In genomic region chr2:73283545-73284295, GRCh38 we compare ENCODE assay signal across 8 cellular contexts. TPM values are rescaled to one million over a fixed set of nuclear protein-coding genes. Genes with fewer than 3 reads are reported as not detected.
DNase-seq lines count a peak whose midpoint lies in the region; ATAC-seq, FAIRE-seq and TF ChIP-seq lines count a peak whose summit lies in the region.

No MANE protein-coding gene starts in this region.

- H3K27me3 ChIP-seq in NT2/D1 (ENCODE audit: insufficient read depth, insufficient read length) (peaks cover 50% of the 10 kb centered on the region), brain microvascular endothelial cell (replicated peaks) (peaks cover 4% of the 10 kb centered on the region), HepG2 (ENCODE audit: control insufficient read depth in 1 of 2, insufficient read depth in 2 of 2, low read length in 2 of 2) (no peaks in the 10 kb centered on the region; a peak in 1 of 5 replicates)

- no peak overlapping the region for H3K27ac ChIP-seq in brain microvascular endothelial cell
- peak overlapping the region; percentile 50 for H3K27ac ChIP-seq in HepG2 (ENCODE audit: extremely low read length, insufficient read depth, low read length)
- peak overlapping the region; percentile 58 for H3K27ac ChIP-seq in temporal lobe (ENCODE audit: low read depth, low read length)

- TF ChIP-seq RAD21 in HepG2 (CRISPR knock-in tag; IDR thresholded peaks at IDR 0.05) = no peak

- peak overlapping the region; percentile 57 for H3K4me3 ChIP-seq in NT2/D1 (ENCODE audit: insufficient read length, low read depth)
- H3K4me3 ChIP-seq in brain microvascular endothelial cell (ENCODE audit: low read depth, low read length) = peak overlapping the region; percentile 62
- H3K4me3 ChIP-seq in HepG2 (replicated peaks in 1 of 3; ENCODE audit: insufficient read depth in 1 of 3, low read depth in 2 of 3, low read length in 3 of 3) = peak overlapping the region; percentile 61 to 87 (median 85)

- POLR2A ChIA-PET in HepG2 (lab: Yijun Ruan, JAX) = interaction anchor here (0.7 to 1.2 kb wide), 3 partner anchors 21 to 71 kb away, joined by 3 to 5 read pairs (median 4); partner anchors contain the start of gene CCT7

- H3K4me1 ChIP-seq in NT2/D1 (ENCODE audit: insufficient read depth, insufficient read length) (peaks cover 5% of the 10 kb centered on the region), HepG2 (ENCODE audit: insufficient read depth, low read length) (peaks cover 25% of the 10 kb centered on the region)

- no peak overlapping the region for H2AFZ ChIP-seq in HepG2 (ENCODE audit: low read length)

- H4K20me1 ChIP-seq in HepG2 (ENCODE audit: insufficient read depth, low read length) = no peaks in the 10 kb centered on the region

- ATAC-seq in HG02610 (IDR thresholded peaks at IDR 0.05; ENCODE audit: unreplicated experiment) (peak; percentile 13), HepG2 (peak; percentile 78)

- H3K9ac ChIP-seq in NT2/D1 (ENCODE audit: insufficient read length, low read depth) (peak overlapping the region; percentile 74), HepG2 (ENCODE audit: insufficient read depth, low read depth, low read length) (peak overlapping the region; percentile 74)

- H3K79me2 ChIP-seq in HepG2 (ENCODE audit: insufficient read depth, low read length) = peaks cover 8% of the 10 kb centered on the region

- peak; percentile 62 for FAIRE-seq in HepG2 (lab: Jason Lieb, UNC)

- TF ChIP-seq EP300 in HepG2 (IDR thresholded peaks at IDR 0.05; ENCODE audit: low read depth in 2 of 2, low read length in 2 of 2) = no peak
- TF ChIP-seq EP300 in HepG2 (CRISPR knock-in tag; IDR thresholded peaks at IDR 0.05; ENCODE audit: borderline replicate concordance) = no peak

- in situ Hi-C loops in brain microvascular endothelial cell (cut with HindIII; ENCODE audit: low pct_ligation_motif_present, low sequenced_read_pairs) (no loop called here), HepG2 (cut with HindIII; ENCODE audit: extremely low pct_ligation_motif_present, low pct_unique_long_range_greater_than_20kb) (no loop called here)

- BruUV-seq in HepG2 (replicated peaks; lab: Mats Ljungman, UMichigan) = no TSS peak

- peak in 1 of 2 experiments; percentile 40; a peak in 1 of 4 replicates for TF ChIP-seq POLR2A in HepG2 (IDR thresholded peaks at IDR 0.05; ENCODE audit: insufficient read depth in 1 of 2, low read depth in 2 of 2, low read length in 2 of 2)

- intact Hi-C loops in HepG2 (cut with micrococcal nuclease; ENCODE audit: unreplicated experiment) = loop anchor here (5.0 kb wide), 1 partner anchor 51 kb away; the partner anchor contains the start of genes CCT7 and PRADC1

- CTCF ChIA-PET in HepG2 (lab: Yijun Ruan, JAX; ENCODE audit: low intra/inter-chr PET ratio, low total read pairs) = no interaction called here

- no peaks in the 10 kb centered on the region for H3K9me3 ChIP-seq in NT2/D1 (ENCODE audit: insufficient read depth, low read length)
- H3K9me3 ChIP-seq in HepG2 (ENCODE audit: low read length) = no peaks in the 10 kb centered on the region

- WGBS in HepG2 (ENCODE audit: low lambda C conversion rate) = 0% methylated on average over 26 of the region's 43 CpGs

- H3K4me2 ChIP-seq in HepG2 (ENCODE audit: low read depth, low read length) = peak overlapping the region; percentile 98

- no peak for TF ChIP-seq CTCF in brain microvascular endothelial cell (IDR thresholded peaks at IDR 0.05; ENCODE audit: low read depth, low read length, missing control alignments)
- TF ChIP-seq CTCF in HepG2 (CRISPR knock-in tag; IDR thresholded peaks at IDR 0.05) = no peak; the same call in 1 of the 2 replicates

- DNase-seq in NCI-H526 (lab: John Stamatoyannopoulos, UW) (peak; percentile 38 to 72), NCI-H526 treated with DMSO at 0.1 percent for 48 hours (lab: John Stamatoyannopoulos, UW) (no peak), NT2/D1 (ENCODE audit: low read depth, low spot score) (no peak), brain microvascular endothelial cell (no peak), HepG2 (ENCODE audit: low spot score) (no peak), NCI-H1694 treated with DMSO at 0.1 percent for 48 hours (lab: John Stamatoyannopoulos, UW) (no peak)

- no peaks in the 10 kb centered on the region for H3K36me3 ChIP-seq in NT2/D1 (ENCODE audit: insufficient read depth, insufficient read length, low read length)
- no peaks in the 10 kb centered on the region for H3K36me3 ChIP-seq in brain microvascular endothelial cell (replicated peaks)
- H3K36me3 ChIP-seq in HepG2 (replicated peaks in 1 of 2; ENCODE audit: control insufficient read depth in 1 of 2, insufficient read depth in 2 of 2, low read length in 2 of 2) = no peaks in the 10 kb centered on the region

RNA-seq across cellular contexts. Expression of gene FBXO41, which starts 0.6 kb away (rescaled TPM):
- 3.0 and 4.2 TPM in 2 replicates for total RNA-seq in HepG2 (2016; rRNA removed; fragmentation: Illumina TruSeq; extraction: Trizol)
- 1.2 TPM in 2 replicates for total RNA-seq in HepG2 (2016; cell fraction: cytosol; rRNA removed; fragmentation: Illumina TruSeq; extraction: Trizol; ENCODE audit: low read depth)
- total RNA-seq in HepG2 (2016; cell fraction: insoluble cytoplasmic fraction; rRNA removed; fragmentation: Illumina TruSeq; extraction: Trizol) = 2.7 and 3.8 TPM in 2 replicates
- 2.4 and 2.5 TPM in 2 replicates for total RNA-seq in HepG2 (2016; cell fraction: membrane; rRNA removed; fragmentation: Illumina TruSeq; extraction: Trizol)
- total RNA-seq in HepG2 (2016; cell fraction: nucleus; rRNA removed; fragmentation: Illumina TruSeq; extraction: Trizol) = 6.0 and 6.4 TPM in 2 replicates
- polyA plus RNA-seq in HepG2 (2011; rRNA removed) = 10.3 and 11.1 TPM in 2 replicates
- 5.7 and 7.4 TPM in 2 replicates for polyA plus RNA-seq in HepG2 (2011; cell fraction: cytosol; rRNA removed)
- polyA plus RNA-seq in HepG2 (2011; cell fraction: nucleus; rRNA removed) = 32.6 and 44.1 TPM in 2 replicates
- 8.1 and 9.8 TPM in 2 replicates for polyA plus RNA-seq in HepG2 (2012)
- polyA plus RNA-seq in HepG2 (2016; cell fraction: cytosol; fragmentation: Illumina TruSeq; extraction: Trizol; ENCODE audit: low read depth) = 1.0 and 1.1 TPM in 2 replicates
- 3.1 and 4.1 TPM in 2 replicates for polyA plus RNA-seq in HepG2 (2016; cell fraction: insoluble cytoplasmic fraction; fragmentation: Illumina TruSeq; extraction: Trizol; ENCODE audit: low read depth)
- polyA plus RNA-seq in HepG2 (2016; cell fraction: membrane; fragmentation: Illumina TruSeq; extraction: Trizol; ENCODE audit: low read depth) = 1.6 and 2.0 TPM in 2 replicates
- polyA plus RNA-seq in HepG2 (2016; cell fraction: nucleus; fragmentation: Illumina TruSeq; extraction: Trizol; ENCODE audit: insufficient read depth, low read depth) = 20.4 and 21.9 TPM in 2 replicates
- polyA minus RNA-seq in HepG2 (2011; rRNA and poly(A)+ RNA removed; ENCODE audit: low replicate concordance) = 12.4 and 15.2 TPM in 2 replicates
- polyA minus RNA-seq in HepG2 (2011; cell fraction: cytosol; rRNA and poly(A)+ RNA removed) = 5.4 and 6.2 TPM in 2 replicates
- 14.7 and 16.5 TPM in 2 replicates for polyA minus RNA-seq in HepG2 (2011; cell fraction: nucleus; rRNA and poly(A)+ RNA removed)
- 30.0 TPM for total RNA-seq in temporal lobe

RNA-seq across cellular contexts. Expression of gene EGR4, which starts 9.6 kb away (rescaled TPM):
- total RNA-seq in HepG2 (2016; rRNA removed; fragmentation: Illumina TruSeq; extraction: Trizol) (not detected in 2 replicates), temporal lobe (not detected)
- total RNA-seq in HepG2 (2016; cell fraction: cytosol; rRNA removed; fragmentation: Illumina TruSeq; extraction: Trizol; ENCODE audit: low read depth) = not detected in 2 replicates
- total RNA-seq in HepG2 (2016; cell fraction: insoluble cytoplasmic fraction; rRNA removed; fragmentation: Illumina TruSeq; extraction: Trizol) = 0.06 TPM in 1 of 2 replicates, not detected in the other
- not detected in 2 replicates for total RNA-seq in HepG2 (2016; cell fraction: membrane; rRNA removed; fragmentation: Illumina TruSeq; extraction: Trizol)
- total RNA-seq in HepG2 (2016; cell fraction: nucleus; rRNA removed; fragmentation: Illumina TruSeq; extraction: Trizol) = not detected in 2 replicates
- polyA plus RNA-seq in HepG2 (2011; rRNA removed) = not detected in 2 replicates
- polyA plus RNA-seq in HepG2 (2011; cell fraction: cytosol; rRNA removed) = 0.03 TPM in 1 of 2 replicates, not detected in the other
- 0.07 TPM in 1 of 2 replicates, not detected in the other for polyA plus RNA-seq in HepG2 (2011; cell fraction: nucleus; rRNA removed)
- polyA plus RNA-seq in HepG2 (2012) = not detected in 2 replicates
- not detected in 2 replicates for polyA plus RNA-seq in HepG2 (2016; cell fraction: cytosol; fragmentation: Illumina TruSeq; extraction: Trizol; ENCODE audit: low read depth)
- polyA plus RNA-seq in HepG2 (2016; cell fraction: insoluble cytoplasmic fraction; fragmentation: Illumina TruSeq; extraction: Trizol; ENCODE audit: low read depth) = not detected in 2 replicates
- not detected in 2 replicates for polyA plus RNA-seq in HepG2 (2016; cell fraction: membrane; fragmentation: Illumina TruSeq; extraction: Trizol; ENCODE audit: low read depth)
- not detected in 2 replicates for polyA plus RNA-seq in HepG2 (2016; cell fraction: nucleus; fragmentation: Illumina TruSeq; extraction: Trizol; ENCODE audit: insufficient read depth, low read depth)
- polyA minus RNA-seq in HepG2 (2011; rRNA and poly(A)+ RNA removed; ENCODE audit: low replicate concordance) = not detected in 2 replicates
- polyA minus RNA-seq in HepG2 (2011; cell fraction: cytosol; rRNA and poly(A)+ RNA removed) = not detected in 2 replicates
- polyA minus RNA-seq in HepG2 (2011; cell fraction: nucleus; rRNA and poly(A)+ RNA removed) = 0.25 TPM in 1 of 2 replicates, not detected in the other

RNA-seq across cellular contexts. Expression of gene CCT7, which starts 49.6 kb away (rescaled TPM):
- total RNA-seq in HepG2 (2016; rRNA removed; fragmentation: Illumina TruSeq; extraction: Trizol) = 517 and 689 TPM in 2 replicates
- 83.8 and 91.7 TPM in 2 replicates for total RNA-seq in HepG2 (2016; cell fraction: cytosol; rRNA removed; fragmentation: Illumina TruSeq; extraction: Trizol; ENCODE audit: low read depth)
- 525 and 715 TPM in 2 replicates for total RNA-seq in HepG2 (2016; cell fraction: insoluble cytoplasmic fraction; rRNA removed; fragmentation: Illumina TruSeq; extraction: Trizol)
- total RNA-seq in HepG2 (2016; cell fraction: membrane; rRNA removed; fragmentation: Illumina TruSeq; extraction: Trizol) = 114 and 115 TPM in 2 replicates
- 196 and 212 TPM in 2 replicates for total RNA-seq in HepG2 (2016; cell fraction: nucleus; rRNA removed; fragmentation: Illumina TruSeq; extraction: Trizol)
- 326 and 347 TPM in 2 replicates for polyA plus RNA-seq in HepG2 (2011; rRNA removed)
- 421 and 439 TPM in 2 replicates for polyA plus RNA-seq in HepG2 (2011; cell fraction: cytosol; rRNA removed)
- polyA plus RNA-seq in HepG2 (2011; cell fraction: nucleus; rRNA removed) = 113 and 132 TPM in 2 replicates
- polyA plus RNA-seq in HepG2 (2012) = 497 and 591 TPM in 2 replicates
- 60.5 and 62.9 TPM in 2 replicates for polyA plus RNA-seq in HepG2 (2016; cell fraction: cytosol; fragmentation: Illumina TruSeq; extraction: Trizol; ENCODE audit: low read depth)
- polyA plus RNA-seq in HepG2 (2016; cell fraction: insoluble cytoplasmic fraction; fragmentation: Illumina TruSeq; extraction: Trizol; ENCODE audit: low read depth) = 605 and 611 TPM in 2 replicates
- 71.6 and 78.2 TPM in 2 replicates for polyA plus RNA-seq in HepG2 (2016; cell fraction: membrane; fragmentation: Illumina TruSeq; extraction: Trizol; ENCODE audit: low read depth)
- polyA plus RNA-seq in HepG2 (2016; cell fraction: nucleus; fragmentation: Illumina TruSeq; extraction: Trizol; ENCODE audit: insufficient read depth, low read depth) = 207 and 227 TPM in 2 replicates
- polyA minus RNA-seq in HepG2 (2011; rRNA and poly(A)+ RNA removed; ENCODE audit: low replicate concordance) = 594 and 852 TPM in 2 replicates
- 197 and 217 TPM in 2 replicates for polyA minus RNA-seq in HepG2 (2011; cell fraction: cytosol; rRNA and poly(A)+ RNA removed)
- polyA minus RNA-seq in HepG2 (2011; cell fraction: nucleus; rRNA and poly(A)+ RNA removed) = 138 and 184 TPM in 2 replicates
- total RNA-seq in temporal lobe = 153 TPM

RNA-seq across cellular contexts. Expression of gene PRADC1, which starts 50.7 kb away (rescaled TPM):
- total RNA-seq in HepG2 (2016; rRNA removed; fragmentation: Illumina TruSeq; extraction: Trizol) (30.0 and 37.2 TPM in 2 replicates), temporal lobe (4.4 TPM)
- total RNA-seq in HepG2 (2016; cell fraction: cytosol; rRNA removed; fragmentation: Illumina TruSeq; extraction: Trizol; ENCODE audit: low read depth) = 141 and 145 TPM in 2 replicates
- total RNA-seq in HepG2 (2016; cell fraction: insoluble cytoplasmic fraction; rRNA removed; fragmentation: Illumina TruSeq; extraction: Trizol) = 25.4 and 37.6 TPM in 2 replicates
- total RNA-seq in HepG2 (2016; cell fraction: membrane; rRNA removed; fragmentation: Illumina TruSeq; extraction: Trizol) = 112 and 121 TPM in 2 replicates
- 16.8 TPM in 2 replicates for total RNA-seq in HepG2 (2016; cell fraction: nucleus; rRNA removed; fragmentation: Illumina TruSeq; extraction: Trizol)
- 11.6 and 12.1 TPM in 2 replicates for polyA plus RNA-seq in HepG2 (2011; rRNA removed)
- polyA plus RNA-seq in HepG2 (2011; cell fraction: cytosol; rRNA removed) = 10.0 and 15.9 TPM in 2 replicates
- 4.1 and 7.0 TPM in 2 replicates for polyA plus RNA-seq in HepG2 (2011; cell fraction: nucleus; rRNA removed)
- 5.7 and 8.8 TPM in 2 replicates for polyA plus RNA-seq in HepG2 (2012)
- 152 and 157 TPM in 2 replicates for polyA plus RNA-seq in HepG2 (2016; cell fraction: cytosol; fragmentation: Illumina TruSeq; extraction: Trizol; ENCODE audit: low read depth)
- polyA plus RNA-seq in HepG2 (2016; cell fraction: insoluble cytoplasmic fraction; fragmentation: Illumina TruSeq; extraction: Trizol; ENCODE audit: low read depth) = 23.1 and 23.9 TPM in 2 replicates
- 103 and 106 TPM in 2 replicates for polyA plus RNA-seq in HepG2 (2016; cell fraction: membrane; fragmentation: Illumina TruSeq; extraction: Trizol; ENCODE audit: low read depth)
- polyA plus RNA-seq in HepG2 (2016; cell fraction: nucleus; fragmentation: Illumina TruSeq; extraction: Trizol; ENCODE audit: insufficient read depth, low read depth) = 23.7 and 26.7 TPM in 2 replicates
- polyA minus RNA-seq in HepG2 (2011; rRNA and poly(A)+ RNA removed; ENCODE audit: low replicate concordance) = 19.5 and 55.8 TPM in 2 replicates
- polyA minus RNA-seq in HepG2 (2011; cell fraction: cytosol; rRNA and poly(A)+ RNA removed) = 2.7 and 5.5 TPM in 2 replicates
- polyA minus RNA-seq in HepG2 (2011; cell fraction: nucleus; rRNA and poly(A)+ RNA removed) = 2.2 and 3.3 TPM in 2 replicates

Comparison
In these comparisons a context has a peak if more than half of its experiments do, and no peak if none do; other contexts are left out.
1. DNase-seq: peak in NCI-H526 (2 of 2); none in NCI-H526 treated with DMSO at 0.1 percent for 48 hours (single experiment), NT2/D1 (single experiment), brain microvascular endothelial cell (single experiment), HepG2 (single experiment) and NCI-H1694 treated with DMSO at 0.1 percent for 48 hours (single experiment).
2. Peak in every context shown above with its lines, with median percentiles within 50 percentile points of each other: H3K4me3 ChIP-seq.